ENCODE assay signal across 19 cellular contexts in genomic region chr4:181258569-181258968, GRCh38.
"Had no signal": no experiment of that assay in that cellular context is flagged by ENCODE, and none has a peak within 500 bp of the region (broad histone marks: within the 10 kb centered on the region; RNA-seq: fewer than 3 reads in every experiment).

No MANE protein-coding gene starts in this region.

- H3K27ac ChIP-seq: prostate gland, skin epidermis, tibial artery had no signal

- H3K9me3 ChIP-seq: prostate gland, tibial artery had no signal

- H3K4me1 Mint-ChIP-seq: activated naive CD8-positive, alpha-beta T cell treated with anti-CD3 and anti-CD28 coated beads, Interleukin-2, amount 10 ng/mL, durations not matched to agents 7 days and 5 days; memory B cell; naive thymus-derived CD8-positive, alpha-beta T cell; stimulated activated naive B cell treated with anti-CD40 and anti-IgM and Interleukin-4, amounts not matched to agents 10 μg/mL and 1 μg/mL and 100 μg/mL, for 72 hours had no signal

- H3K4me3 Mint-ChIP-seq: activated naive CD8-positive, alpha-beta T cell treated with anti-CD3 and anti-CD28 coated beads, Interleukin-2, amount 10 ng/mL, durations not matched to agents 7 days and 5 days; memory B cell; naive thymus-derived CD8-positive, alpha-beta T cell; stimulated activated naive B cell treated with anti-CD40 and anti-IgM and Interleukin-4, amounts not matched to agents 10 μg/mL and 1 μg/mL and 100 μg/mL, for 72 hours had no signal

- DNase-seq: activated CD4-positive, CD25-positive, alpha-beta regulatory T cell treated with anti-CD3 and anti-CD28 coated beads, Interleukin-2, amount 50 U/mL, for 72 hours; activated naive CD4-positive, alpha-beta T cell; activated naive CD8-positive, alpha-beta T cell treated with anti-CD3 and anti-CD28 coated beads, Interleukin-2, amount 10 ng/mL, durations not matched to agents 7 days and 5 days; activated T-cell treated with anti-CD3 and anti-CD28 coated beads for 4 hours; cortex of kidney; effector CD8-positive, alpha-beta T cell; foreskin fibroblast; hippocampal formation; left ventricle myocardium superior; naive thymus-derived CD8-positive, alpha-beta T cell; occipital lobe; right cardiac atrium; stimulated activated CD4-positive, alpha-beta T cell treated with anti-CD3 and anti-CD28 coated beads, Interleukin-15, amount 100 ng/mL, for 24 hours; stimulated activated CD4-positive, alpha-beta T cell treated with anti-CD3 and anti-CD28 coated beads, Interleukin-4, amount 100 ng/mL, for 1 hour; stimulated activated naive B cell treated with anti-CD40 and anti-IgM and Interleukin-4, amounts not matched to agents 10 μg/mL and 1 μg/mL and 100 μg/mL, for 72 hours; tibial artery had no signal

- H3K4me3 ChIP-seq: prostate gland, skin epidermis, tibial artery had no signal

- H3K27ac Mint-ChIP-seq: activated naive CD8-positive, alpha-beta T cell treated with anti-CD3 and anti-CD28 coated beads, Interleukin-2, amount 10 ng/mL, durations not matched to agents 7 days and 5 days; memory B cell; naive thymus-derived CD8-positive, alpha-beta T cell; stimulated activated naive B cell treated with anti-CD40 and anti-IgM and Interleukin-4, amounts not matched to agents 10 μg/mL and 1 μg/mL and 100 μg/mL, for 72 hours had no signal

- H3K4me1 ChIP-seq: prostate gland, tibial artery had no signal

- H3K36me3 ChIP-seq: prostate gland, tibial artery had no signal

- H3K27me3 Mint-ChIP-seq: activated naive CD8-positive, alpha-beta T cell treated with anti-CD3 and anti-CD28 coated beads, Interleukin-2, amount 10 ng/mL, durations not matched to agents 7 days and 5 days; memory B cell; stimulated activated naive B cell treated with anti-CD40 and anti-IgM and Interleukin-4, amounts not matched to agents 10 μg/mL and 1 μg/mL and 100 μg/mL, for 72 hours had no signal

- H3K9me3 Mint-ChIP-seq: activated naive CD8-positive, alpha-beta T cell treated with anti-CD3 and anti-CD28 coated beads, Interleukin-2, amount 10 ng/mL, durations not matched to agents 7 days and 5 days had no signal

- H3K27me3 ChIP-seq: tibial artery had no signal

- H3K36me3 Mint-ChIP-seq: activated naive CD8-positive, alpha-beta T cell treated with anti-CD3 and anti-CD28 coated beads, Interleukin-2, amount 10 ng/mL, durations not matched to agents 7 days and 5 days; memory B cell; naive thymus-derived CD8-positive, alpha-beta T cell; stimulated activated naive B cell treated with anti-CD40 and anti-IgM and Interleukin-4, amounts not matched to agents 10 μg/mL and 1 μg/mL and 100 μg/mL, for 72 hours had no signal
